Comparison of ENCODE assay signal across 27 cellular contexts in the genomic region with DNA sequence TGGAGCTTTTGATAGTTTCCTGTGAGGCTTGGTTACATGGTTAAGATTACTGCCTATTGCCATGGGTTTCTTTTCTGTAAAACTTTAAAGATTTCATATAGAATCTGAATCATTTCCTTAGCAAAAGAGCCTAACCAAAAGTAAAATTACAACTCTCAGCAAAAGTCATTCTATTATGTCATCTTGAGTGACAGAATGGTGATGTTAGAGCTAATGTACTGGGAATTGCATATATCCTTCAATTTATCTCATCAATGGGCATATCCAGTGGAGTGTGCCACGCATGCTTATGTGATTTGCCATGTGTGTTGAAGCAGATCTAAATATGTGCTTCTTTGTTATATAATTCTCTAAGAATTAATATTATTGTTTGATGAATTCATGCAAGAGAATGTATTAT.
DNase-seq lines count a peak whose midpoint lies in the region; TF ChIP-seq lines count a peak whose summit lies in the region.
"Had no signal": no experiment of that assay in that cellular context is flagged by ENCODE, and none has a peak within 500 bp of the region (broad histone marks: within the 10 kb centered on the region; RNA-seq: fewer than 3 reads in every experiment).

No MANE protein-coding gene starts in this region.

- H3K4me3 ChIP-seq in neural cell (ENCODE audit: low read length) = no peak overlapping the region
- H3K4me3 ChIP-seq: A549; BLaER1; BLaER1 treated with 17β-estradiol and CSF1 and Interleukin-3, amounts not matched to agents 10 nM and 100 nM had no signal

- H3K27ac ChIP-seq in neural cell (ENCODE audit: low read length) = peak overlapping the region; percentile 65
- H3K27ac ChIP-seq: 22Rv1; A549; BLaER1; BLaER1 treated with 17β-estradiol and CSF1 and Interleukin-3, amounts not matched to agents 10 nM and 100 nM; C4-2B had no signal

- no peak for DNase-seq in GM19238 (ENCODE audit: insufficient read length, low spot score)
- DNase-seq: 8988T; ACHN; AML-193; BE2C; C1 segment of cervical spinal cord; Caco-2; Calu3; CD4-positive, alpha-beta memory T cell; CD4-positive, alpha-beta T cell; CD4-positive, CD25-positive, alpha-beta regulatory T cell; CD8-positive, alpha-beta memory T cell; CD8-positive, alpha-beta T cell; COR-L47; DMS 273 treated with DMSO at 0.1 percent for 48 hours; DMS153; DMS53; DMS79; DMS79 treated with DMSO at 0.1 percent for 48 hours; DND-41; EL had no signal

- H3K9me3 ChIP-seq in neural cell (ENCODE audit: low read length) = no peaks in the 10 kb centered on the region
- H3K9me3 ChIP-seq: A549, BE2C, BLaER1, Caco-2 had no signal

- H4K20me1 ChIP-seq in neural cell (ENCODE audit: insufficient read depth) = no peaks in the 10 kb centered on the region
- H4K20me1 ChIP-seq: BLaER1; BLaER1 treated with 17β-estradiol and CSF1 and Interleukin-3, amounts not matched to agents 10 nM and 100 nM had no signal

- H3K9me2 ChIP-seq in neural cell (ENCODE audit: insufficient read depth, low read length) = no peaks in the 10 kb centered on the region

- H3K9ac ChIP-seq in neural cell (ENCODE audit: low read length) = no peak overlapping the region
- H3K9ac ChIP-seq: BLaER1; BLaER1 treated with 17β-estradiol and CSF1 and Interleukin-3, amounts not matched to agents 10 nM and 100 nM had no signal

- H3K27me3 ChIP-seq in neural cell (ENCODE audit: insufficient read depth, low read depth, low read length) = no peaks in the 10 kb centered on the region
- H3K27me3 ChIP-seq: BE2C; BLaER1; BLaER1 treated with 17β-estradiol and CSF1 and Interleukin-3, amounts not matched to agents 10 nM and 100 nM had no signal

- no peak for TF ChIP-seq RAD21 in neural cell (conservative IDR thresholded peaks at IDR 0.05)

- no peak for TF ChIP-seq CTCF in neural cell (IDR thresholded peaks at IDR 0.05; ENCODE audit: poor library complexity, severe bottlenecking)

- H3K36me3 ChIP-seq in neural cell (ENCODE audit: insufficient read depth, low read length) = no peaks in the 10 kb centered on the region
- H3K36me3 ChIP-seq: BE2C; BLaER1; BLaER1 treated with 17β-estradiol and CSF1 and Interleukin-3, amounts not matched to agents 10 nM and 100 nM had no signal

- TF ChIP-seq EP300 in neural cell (conservative IDR thresholded peaks at IDR 0.05; ENCODE audit: poor library complexity, severe bottlenecking) = peak; percentile 88

- H3F3A ChIP-seq in neural cell (ENCODE audit: insufficient read depth, low read length, poor library complexity, severe bottlenecking) = no peaks in the 10 kb centered on the region

- peak overlapping the region; percentile 33 for H3K4me2 ChIP-seq in neural cell (ENCODE audit: low read length)
- H3K4me2 ChIP-seq: A549; BLaER1; BLaER1 treated with 17β-estradiol and CSF1 and Interleukin-3, amounts not matched to agents 10 nM and 100 nM had no signal

- H2AFZ ChIP-seq in neural cell (ENCODE audit: low read depth, low read length) = no peak overlapping the region

- H3K79me2 ChIP-seq in neural cell (replicated peaks; ENCODE audit: insufficient read depth, low read length) = no peaks in the 10 kb centered on the region

TF ChIP-seq in neural cell, 6 proteins besides CTCF, POLR2A, EP300 and RAD21:
- no peak for TF ChIP-seq TAF1 (IDR thresholded peaks at IDR 0.05; ENCODE audit: low read depth)
- peak; percentile 68 for TF ChIP-seq POLR2AphosphoS5 (IDR thresholded peaks at IDR 0.05)
TF ChIP-seq in neural cell: peak in this region for 1.
